In genomic region chr1:1927751-1928150, GRCh38 we compare ENCODE assay signal across 20 cellular contexts. TPM values are rescaled to one million over a fixed set of nuclear protein-coding genes. Genes with fewer than 3 reads are reported as not detected.
DNase-seq lines count a peak whose midpoint lies in the region; ATAC-seq and TF ChIP-seq lines count a peak whose summit lies in the region.
"Had no signal": no experiment of that assay in that cellular context is flagged by ENCODE, and none has a peak within 500 bp of the region (broad histone marks: within the 10 kb centered on the region; RNA-seq: fewer than 3 reads in every experiment).

No MANE protein-coding gene starts in this region.

- WGBS in heart left ventricle, 4 donors = 57 to 62% (median 60%) methylated on average over 11 to 25 of the region's 25 CpGs
- WGBS in spleen, 5 donors = 68 to 89% (median 77%) methylated on average over 17 to 25 of the region's 25 CpGs

- no peak for TF ChIP-seq POLR2A in heart left ventricle (IDR thresholded peaks at IDR 0.05)
- no peak for TF ChIP-seq POLR2A in spleen (IDR thresholded peaks at IDR 0.05)

- DNase-seq in DMS 273 (lab: John Stamatoyannopoulos, UW; ENCODE audit: unreplicated experiment) (peak; percentile 53), DMS 273 treated with DMSO at 0.1 percent for 48 hours (lab: John Stamatoyannopoulos, UW) (no peak), heart left ventricle (peak in 3 of 5 donors; percentile 26 to 59 (median 30)), left lobe of liver (ENCODE audit: low spot score) (peak; percentile 61), spleen (peak; percentile 72), glomerular visceral epithelial cell (ENCODE audit: extremely low spot score) (no peak), NCI-H82 treated with DMSO at 0.1 percent for 48 hours (lab: John Stamatoyannopoulos, UW; ENCODE audit: unreplicated experiment) (no peak)
- DNase-seq: Caco-2; CD4-positive, alpha-beta T cell; DMS53; EL; KG1; MV-4-11; NCI-H1694 treated with DMSO at 0.1 percent for 48 hours; NK-92 treated with Interleukin-12 subunit alpha and Interleukin-12 subunit beta, amount 100 ng/mL, for 24 hours had no signal

- ATAC-seq in heart left ventricle (peak in 3 of 4 donors; percentile 18 to 36 (median 31)), left lobe of liver (peak; percentile 14), GM19328 (IDR thresholded peaks at IDR 0.05; ENCODE audit: unreplicated experiment) (no peak)
- ATAC-seq: GM12878 had no signal

- intact Hi-C loops in heart left ventricle (cut with DNase I) = no loop called here
- intact Hi-C loops in spleen (cut with DNase I; ENCODE audit: low total_unique reads) = no loop called here

- no peaks in the 10 kb centered on the region for H3K27me3 ChIP-seq in heart left ventricle
- peaks cover 0 to 6% (median 0%) of the 10 kb centered on the region in 7 donors for H3K27me3 ChIP-seq in spleen (replicated peaks in 1 of 7)
- H3K27me3 ChIP-seq: Peyer's patch had no signal

- H3K4me1 ChIP-seq in heart left ventricle (peaks cover 0 to 19% (median 9%) of the 10 kb centered on the region in 12 donors), spleen (peaks cover 0 to 28% (median 12%) of the 10 kb centered on the region in 6 donors)

- TF ChIP-seq CTCF in heart left ventricle (IDR thresholded peaks at IDR 0.05) = no peak
- no peak for TF ChIP-seq CTCF in spleen (IDR thresholded peaks at IDR 0.05 in 8 of 11, conservative IDR thresholded peaks at IDR 0.05 in 3 of 11)

- H3K4me3 ChIP-seq in heart left ventricle (no peak overlapping the region), spleen (no peak overlapping the region)
- H3K4me3 ChIP-seq: GM12878, Peyer's patch had no signal

- H3K27ac ChIP-seq in heart left ventricle (peak overlapping the region in 5 of 12 donors; percentile 11 to 56 (median 29)), spleen (peak overlapping the region in 4 of 8 donors; percentile 28 to 54 (median 44))
- H3K27ac ChIP-seq: 22Rv1, Peyer's patch had no signal

- H3K9me3 ChIP-seq in heart left ventricle (no peaks in the 10 kb centered on the region), spleen (no peaks in the 10 kb centered on the region)
- H3K9me3 ChIP-seq: Caco-2, Peyer's patch had no signal

- no peaks in the 10 kb centered on the region for H3K36me3 ChIP-seq in heart left ventricle
- H3K36me3 ChIP-seq in spleen = no peaks in the 10 kb centered on the region
- H3K36me3 ChIP-seq: Peyer's patch had no signal

RNA-seq across cellular contexts. Expression of gene TMEM52, which starts 8.7 kb away (rescaled TPM):
- total RNA-seq in heart left ventricle (1 to 10 TPM in 6 of 9 donors, under 1 TPM in 3; 0.35 to 2.4 (median 1.1) TPM), left lobe of liver (11.3 TPM), spleen (1 to 10 TPM in 6 of 7 donors, not detected in 1; 1.1 to 4.7 (median 1.8) TPM)
- polyA plus RNA-seq in heart left ventricle (1 to 10 TPM; 1.6 to 7.9 TPM), spleen (1 to 10 TPM in 1 of 3 donors, under 1 TPM in 2; 0.35 to 1.9 (median 0.64) TPM)

RNA-seq across cellular contexts. Expression of gene CALML6, which starts 12.7 kb away (rescaled TPM):
- under 1 TPM in 3 of 9 donors, not detected in 6; 0.17 to 0.58 (median 0.29) TPM for total RNA-seq in heart left ventricle
- not detected for polyA plus RNA-seq in heart left ventricle
- 1.4 TPM for total RNA-seq in left lobe of liver
- 1 to 10 TPM in 1 of 7 donors, under 1 TPM in 4, not detected in 2; 0.34 to 3.0 (median 0.66) TPM for total RNA-seq in spleen
- 1 to 10 TPM in 1 of 3 donors, under 1 TPM in 2; 0.58 to 1.8 (median 0.85) TPM for polyA plus RNA-seq in spleen
- total RNA-seq: H4, Peyer's patch had no signal

RNA-seq across cellular contexts. Expression of gene GNB1, which starts 36.9 kb away (rescaled TPM):
- total RNA-seq in heart left ventricle (100 to 1,000 TPM in 7 of 9 donors, 10 to 100 TPM in 2; 83.8 to 275 (median 172) TPM), left lobe of liver (97.3 TPM), spleen (100 to 1,000 TPM; 186 to 304 (median 273) TPM)
- polyA plus RNA-seq in heart left ventricle (100 to 1,000 TPM in 1 of 2 donors, 10 to 100 TPM in 1; 52.9 to 181 TPM), spleen (100 to 1,000 TPM in 1 of 3 donors, 10 to 100 TPM in 2; 76.0 to 132 (median 95.5) TPM)

Comparison
In these comparisons a context has a peak if more than half of its experiments do, and no peak if none do; other contexts are left out.
1. DNase-seq: peak in DMS 273 (single experiment), heart left ventricle (3 of 5), left lobe of liver (single experiment) and spleen (single experiment); none in DMS 273 treated with DMSO at 0.1 percent for 48 hours (single experiment), glomerular visceral epithelial cell (single experiment) and NCI-H82 treated with DMSO at 0.1 percent for 48 hours (single experiment).